ENCODE assay signal across 25 cellular contexts in the genomic region with DNA sequence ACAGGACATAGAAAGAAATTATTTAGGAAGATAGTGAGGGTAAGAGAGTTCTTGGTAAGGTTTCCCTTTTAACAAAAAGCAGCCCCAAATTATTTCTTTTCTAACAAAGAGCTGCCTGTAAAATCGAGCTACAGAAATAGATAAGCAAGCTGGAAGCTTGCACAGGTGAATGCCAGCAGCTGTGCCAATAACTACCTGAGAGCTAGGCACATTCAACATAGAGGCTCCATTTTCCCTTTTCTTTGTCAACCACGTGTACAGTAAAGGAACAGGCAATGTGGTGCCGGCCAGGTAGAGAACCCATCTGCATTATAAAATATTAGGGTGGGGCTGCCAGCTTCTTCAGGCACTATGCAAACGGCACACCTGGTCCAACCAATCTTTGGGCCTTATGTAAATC.
"Had no signal": no experiment of that assay in that cellular context is flagged by ENCODE, and none has a peak within 500 bp of the region (broad histone marks: within the 10 kb centered on the region; RNA-seq: fewer than 3 reads in every experiment).

No MANE protein-coding gene starts in this region.

- H3K36me3 Mint-ChIP-seq: activated naive CD4-positive, alpha-beta T cell treated with anti-CD3 and anti-CD28 coated beads, Interleukin-2, amount 50 U/mL, for 24 hours had no signal

- H3K36me3 ChIP-seq: gastroesophageal sphincter, right lobe of liver, thoracic aorta, vagina had no signal

- H3K27me3 ChIP-seq: gastroesophageal sphincter, hepatocyte, right lobe of liver, vagina had no signal

- H3K4me3 Mint-ChIP-seq: activated B cell treated with CpG ODN at 0.5 μM for 24 hours; activated CD8-positive, alpha-beta T cell treated with anti-CD3 and anti-CD28 coated beads for 36 hours; activated naive CD4-positive, alpha-beta T cell treated with anti-CD3 and anti-CD28 coated beads, Interleukin-2, amount 50 U/mL, for 24 hours; activated naive CD8-positive, alpha-beta T cell treated with anti-CD3 and anti-CD28 coated beads, Interleukin-2, amount 50 U/mL, for 24 hours; activated T-cell treated with anti-CD3 and anti-CD28 coated beads, Interleukin-2, amount 50 U/mL, for 4 hours; activated T-helper 17 cell treated with anti-CD3 and anti-CD28 coated beads, Interleukin-2, amount 50 U/mL, for 72 hours; effector memory CD8-positive, alpha-beta T cell; nephron had no signal

- DNase-seq: activated B cell treated with CpG ODN at 0.5 μM for 24 hours; activated CD4-positive, alpha-beta T cell treated with anti-CD3 and anti-CD28 coated beads, Interleukin-2, amount 50 U/mL, for 1 hour; activated CD8-positive, alpha-beta T cell treated with anti-CD3 and anti-CD28 coated beads for 36 hours; activated gamma-delta T cell treated with Interleukin-2 at 50 U/mL for 16 hours; activated naive CD8-positive, alpha-beta T cell treated with anti-CD3 and anti-CD28 coated beads, Interleukin-2, amount 50 U/mL, for 24 hours; activated T-cell treated with anti-CD3 and anti-CD28 coated beads, Interleukin-2, amount 50 U/mL, for 4 hours; amygdala; caudate nucleus; cortex of kidney; effector memory CD8-positive, alpha-beta T cell; erythroblast; islet precursor cell; left cardiac atrium; left ventricle myocardium superior; right lobe of liver; stimulated activated CD4-positive, alpha-beta T cell treated with anti-CD3 and anti-CD28 coated beads, Interleukin-12 subunit alpha, Interleukin-12 subunit beta, amount 100 ng/mL, for 4 hours; stimulated activated CD4-positive, alpha-beta T cell treated with anti-CD3 and anti-CD28 coated beads, Interleukin-4, amount 100 ng/mL, for 1 hour; stimulated activated naive CD8-positive, alpha-beta T cell treated with anti-CD3 and anti-CD28 coated beads, Interleukin-15, Interleukin-2, amounts not matched to agents 100 U/mL and 50 U/mL, for 24 hours had no signal

- H3K9me3 ChIP-seq: gastroesophageal sphincter, right lobe of liver, thoracic aorta, vagina had no signal

- H3K4me3 ChIP-seq: gastroesophageal sphincter, hepatocyte, right lobe of liver, thoracic aorta, vagina had no signal

- H3K4me1 Mint-ChIP-seq: activated B cell treated with CpG ODN at 0.5 μM for 24 hours; activated naive CD4-positive, alpha-beta T cell treated with anti-CD3 and anti-CD28 coated beads, Interleukin-2, amount 50 U/mL, for 24 hours; activated naive CD8-positive, alpha-beta T cell treated with anti-CD3 and anti-CD28 coated beads, Interleukin-2, amount 50 U/mL, for 24 hours; activated T-helper 17 cell treated with anti-CD3 and anti-CD28 coated beads, Interleukin-2, amount 50 U/mL, for 72 hours; nephron had no signal

- H3K27me3 Mint-ChIP-seq: activated B cell treated with CpG ODN at 0.5 μM for 24 hours; activated CD8-positive, alpha-beta T cell treated with anti-CD3 and anti-CD28 coated beads for 36 hours; activated naive CD4-positive, alpha-beta T cell treated with anti-CD3 and anti-CD28 coated beads, Interleukin-2, amount 50 U/mL, for 24 hours; activated T-helper 17 cell treated with anti-CD3 and anti-CD28 coated beads, Interleukin-2, amount 50 U/mL, for 72 hours; effector memory CD8-positive, alpha-beta T cell had no signal

- H3K27ac Mint-ChIP-seq: activated B cell treated with CpG ODN at 0.5 μM for 24 hours; activated CD8-positive, alpha-beta T cell treated with anti-CD3 and anti-CD28 coated beads for 36 hours; activated naive CD4-positive, alpha-beta T cell treated with anti-CD3 and anti-CD28 coated beads, Interleukin-2, amount 50 U/mL, for 24 hours; activated naive CD8-positive, alpha-beta T cell treated with anti-CD3 and anti-CD28 coated beads, Interleukin-2, amount 50 U/mL, for 24 hours; activated T-helper 17 cell treated with anti-CD3 and anti-CD28 coated beads, Interleukin-2, amount 50 U/mL, for 72 hours; effector memory CD8-positive, alpha-beta T cell; nephron had no signal

- H3K27ac ChIP-seq: gastroesophageal sphincter, hepatocyte, right lobe of liver, thoracic aorta, vagina had no signal

- H3K4me1 ChIP-seq: right lobe of liver had no signal

- H3K9me3 Mint-ChIP-seq: activated B cell treated with CpG ODN at 0.5 μM for 24 hours; activated T-helper 17 cell treated with anti-CD3 and anti-CD28 coated beads, Interleukin-2, amount 50 U/mL, for 72 hours; nephron had no signal
